In the genomic region with DNA sequence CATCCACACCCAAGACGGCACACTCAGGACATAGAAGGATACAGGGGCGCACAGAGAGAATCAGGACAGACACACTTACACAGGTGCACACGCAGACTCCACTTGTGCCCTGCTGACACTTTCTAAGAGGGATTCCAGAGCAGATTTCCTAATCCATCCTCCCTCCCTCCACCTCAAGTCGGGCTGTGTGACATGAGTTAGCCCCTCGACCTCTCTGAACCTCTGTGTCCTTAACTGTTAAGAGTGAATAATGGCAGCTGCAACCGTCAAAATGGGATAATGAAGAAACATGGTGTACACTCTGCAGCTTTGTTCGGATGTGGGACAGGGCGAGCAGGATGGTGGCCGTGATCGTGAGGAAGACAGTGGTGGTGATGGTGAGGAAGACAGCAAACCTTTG, we compare ENCODE assay signal across 26 cellular contexts.
DNase-seq lines count a peak whose midpoint lies in the region; ATAC-seq, FAIRE-seq and TF ChIP-seq lines count a peak whose summit lies in the region.
"Had no signal": no experiment of that assay in that cellular context is flagged by ENCODE, and none has a peak within 500 bp of the region (broad histone marks: within the 10 kb centered on the region; RNA-seq: fewer than 3 reads in every experiment).

No MANE protein-coding gene starts in this region.

- TF ChIP-seq CTCF in astrocyte (IDR thresholded peaks at IDR 0.05; ENCODE audit: insufficient read depth, low read depth, low read length): no peak
- TF ChIP-seq CTCF in HepG2 (CRISPR knock-in tag; IDR thresholded peaks at IDR 0.05): no peak
- no peak for TF ChIP-seq CTCF in progenitor cell of endocrine pancreas (IDR thresholded peaks at IDR 0.05; ENCODE audit: unreplicated experiment)

- no peaks in the 10 kb centered on the region for H3K36me3 Mint-ChIP-seq in astrocyte (ENCODE audit: low read depth, unreplicated experiment)
- no peaks in the 10 kb centered on the region for H3K36me3 Mint-ChIP-seq in progenitor cell of endocrine pancreas (ENCODE audit: insufficient read depth)
- peaks cover 4% of the 10 kb centered on the region for H3K36me3 Mint-ChIP-seq in activated T-helper 1 cell treated with anti-CD3 and anti-CD28 coated beads, Interleukin-12 subunit alpha, Interleukin-12 subunit beta, Interleukin-2, Interleukin-4 antibody, amounts not matched to agents 30 ng/mL and 10 ng/mL and 1 ng/mL, durations not matched to agents 14 hours and 24 hours and 36 hours (ENCODE audit: low read depth)
- H3K36me3 Mint-ChIP-seq: CD8-positive, alpha-beta memory T cell had no signal

- H3K9me3 Mint-ChIP-seq in astrocyte (ENCODE audit: unreplicated experiment) (peaks cover 3% of the 10 kb centered on the region), progenitor cell of endocrine pancreas (ENCODE audit: low read depth) (no peaks in the 10 kb centered on the region)
- H3K9me3 Mint-ChIP-seq in activated T-helper 1 cell treated with anti-CD3 and anti-CD28 coated beads, Interleukin-12 subunit alpha, Interleukin-12 subunit beta, Interleukin-2, Interleukin-4 antibody, amounts not matched to agents 30 ng/mL and 10 ng/mL and 1 ng/mL, durations not matched to agents 14 hours and 24 hours and 36 hours: no peaks in the 10 kb centered on the region
- H3K9me3 Mint-ChIP-seq: activated CD4-positive, alpha-beta memory T cell treated with anti-CD3 and anti-CD28 coated beads, Interleukin-2, amount 10 ng/mL, durations not matched to agents 7 days and 5 days; activated T-cell treated with anti-CD3 and anti-CD28 coated beads, Interleukin-2, amount 50 U/mL, for 4 hours; CD8-positive, alpha-beta memory T cell; dendritic cell treated with granulocyte-macrophage colony-stimulating factor and Interleukin-4, amounts not matched to agents 40 ng/mL and 50 ng/mL, for 4 days; endodermal cell; H9; stimulated activated naive CD8-positive, alpha-beta T cell treated with anti-CD3 and anti-CD28 coated beads, Interleukin-15, amount 100 ng/mL, for 72 hours had no signal

- H3K27ac ChIP-seq in BLaER1 treated with 17β-estradiol and CSF1 and Interleukin-3, amounts not matched to agents 10 nM and 100 nM: no peak overlapping the region
- H3K27ac ChIP-seq in astrocyte (ENCODE audit: low read depth, low read length) (no peak overlapping the region), HepG2 (ENCODE audit: extremely low read length, insufficient read depth, low read length) (no peak overlapping the region)
- H3K27ac ChIP-seq: foreskin keratinocyte, parathyroid adenoma, PC-9 had no signal

- no peaks in the 10 kb centered on the region for H4K20me1 ChIP-seq in BLaER1 treated with 17β-estradiol and CSF1 and Interleukin-3, amounts not matched to agents 10 nM and 100 nM
- no peaks in the 10 kb centered on the region for H4K20me1 ChIP-seq in astrocyte (ENCODE audit: insufficient read depth, low read length)
- H4K20me1 ChIP-seq in HepG2 (ENCODE audit: insufficient read depth, low read length): no peaks in the 10 kb centered on the region

- no peaks in the 10 kb centered on the region for H3K36me3 ChIP-seq in BLaER1 treated with 17β-estradiol and CSF1 and Interleukin-3, amounts not matched to agents 10 nM and 100 nM
- H3K36me3 ChIP-seq in astrocyte (ENCODE audit: insufficient read depth, low read length) (no peaks in the 10 kb centered on the region), HepG2 (replicated peaks in 1 of 2; ENCODE audit: control insufficient read depth in 1 of 2, insufficient read depth in 2 of 2, low read length in 2 of 2) (no peaks in the 10 kb centered on the region)
- H3K36me3 ChIP-seq: right atrium auricular region, thyroid gland had no signal

- H3K4me3 Mint-ChIP-seq in astrocyte (ENCODE audit: unreplicated experiment): no peak overlapping the region
- H3K4me3 Mint-ChIP-seq in progenitor cell of endocrine pancreas (ENCODE audit: low read depth): no peak overlapping the region
- H3K4me3 Mint-ChIP-seq in activated T-helper 1 cell treated with anti-CD3 and anti-CD28 coated beads, Interleukin-12 subunit alpha, Interleukin-12 subunit beta, Interleukin-2, Interleukin-4 antibody, amounts not matched to agents 30 ng/mL and 10 ng/mL and 1 ng/mL, durations not matched to agents 14 hours and 24 hours and 36 hours: no peak overlapping the region
- H3K4me3 Mint-ChIP-seq: activated CD4-positive, alpha-beta memory T cell treated with anti-CD3 and anti-CD28 coated beads, Interleukin-2, amount 10 ng/mL, durations not matched to agents 7 days and 5 days; activated T-cell treated with anti-CD3 and anti-CD28 coated beads, Interleukin-2, amount 50 U/mL, for 4 hours; CD8-positive, alpha-beta memory T cell; dendritic cell treated with granulocyte-macrophage colony-stimulating factor and Interleukin-4, amounts not matched to agents 40 ng/mL and 50 ng/mL, for 4 days; endodermal cell; H9; stimulated activated naive CD8-positive, alpha-beta T cell treated with anti-CD3 and anti-CD28 coated beads, Interleukin-15, amount 100 ng/mL, for 72 hours had no signal

- no peak overlapping the region for H3K27ac Mint-ChIP-seq in astrocyte (ENCODE audit: unreplicated experiment)
- H3K27ac Mint-ChIP-seq in progenitor cell of endocrine pancreas: peak overlapping the region; percentile 64
- no peak overlapping the region for H3K27ac Mint-ChIP-seq in activated T-helper 1 cell treated with anti-CD3 and anti-CD28 coated beads, Interleukin-12 subunit alpha, Interleukin-12 subunit beta, Interleukin-2, Interleukin-4 antibody, amounts not matched to agents 30 ng/mL and 10 ng/mL and 1 ng/mL, durations not matched to agents 14 hours and 24 hours and 36 hours
- H3K27ac Mint-ChIP-seq: activated CD4-positive, alpha-beta memory T cell treated with anti-CD3 and anti-CD28 coated beads, Interleukin-2, amount 10 ng/mL, durations not matched to agents 7 days and 5 days; dendritic cell treated with granulocyte-macrophage colony-stimulating factor and Interleukin-4, amounts not matched to agents 40 ng/mL and 50 ng/mL, for 4 days; endodermal cell; H9 had no signal

- H3K79me2 ChIP-seq in astrocyte (ENCODE audit: insufficient read depth, low read length): no peaks in the 10 kb centered on the region
- no peaks in the 10 kb centered on the region for H3K79me2 ChIP-seq in HepG2 (ENCODE audit: insufficient read depth, low read length)
- H3K79me2 ChIP-seq: parathyroid adenoma had no signal

- H2AFZ ChIP-seq in astrocyte (ENCODE audit: low read depth, low read length) (no peak overlapping the region), HepG2 (ENCODE audit: low read length) (no peak overlapping the region)
- H2AFZ ChIP-seq: parathyroid adenoma, PC-9 had no signal

- no TSS peak for BruUV-seq in HepG2 (replicated peaks; lab: Mats Ljungman, UMichigan)

- H3K4me1 Mint-ChIP-seq in astrocyte (ENCODE audit: low read depth, unreplicated experiment): peaks cover 2% of the 10 kb centered on the region
- peaks cover 25% of the 10 kb centered on the region for H3K4me1 Mint-ChIP-seq in progenitor cell of endocrine pancreas (ENCODE audit: low read depth)
- peaks cover 19% of the 10 kb centered on the region for H3K4me1 Mint-ChIP-seq in activated T-helper 1 cell treated with anti-CD3 and anti-CD28 coated beads, Interleukin-12 subunit alpha, Interleukin-12 subunit beta, Interleukin-2, Interleukin-4 antibody, amounts not matched to agents 30 ng/mL and 10 ng/mL and 1 ng/mL, durations not matched to agents 14 hours and 24 hours and 36 hours (ENCODE audit: low read depth)

- FAIRE-seq in astrocyte (lab: Jason Lieb, UNC): no peak
- no peak for FAIRE-seq in HepG2 (lab: Jason Lieb, UNC)

- H3K9me3 ChIP-seq in BLaER1 treated with 17β-estradiol and CSF1 and Interleukin-3, amounts not matched to agents 10 nM and 100 nM (replicated peaks in 1 of 11): no peaks in the 10 kb centered on the region
- H3K9me3 ChIP-seq in astrocyte (ENCODE audit: insufficient read depth, low read depth, low read length) (no peaks in the 10 kb centered on the region), HepG2 (ENCODE audit: low read length) (no peaks in the 10 kb centered on the region)
- H3K9me3 ChIP-seq: right atrium auricular region, thyroid gland had no signal

- intact Hi-C loops in HepG2 (cut with micrococcal nuclease; ENCODE audit: unreplicated experiment): no loop called here
- intact Hi-C loops in activated T-helper 1 cell treated with anti-CD3 and anti-CD28 coated beads, Interleukin-12 subunit alpha, Interleukin-12 subunit beta, Interleukin-2, Interleukin-4 antibody, amounts not matched to agents 30 ng/mL and 10 ng/mL and 1 ng/mL, durations not matched to agents 14 hours and 24 hours and 36 hours (cut with micrococcal nuclease): no loop called here

- no peak for TF ChIP-seq EP300 in HepG2 (IDR thresholded peaks at IDR 0.05; ENCODE audit: low read depth in 2 of 2, low read length in 2 of 2)
- TF ChIP-seq EP300 in HepG2 (CRISPR knock-in tag; IDR thresholded peaks at IDR 0.05; ENCODE audit: borderline replicate concordance): no peak

- peaks cover 37 to 100% (median 70%) of the 10 kb centered on the region in 10 experiments for H3K4me1 ChIP-seq in BLaER1 treated with 17β-estradiol and CSF1 and Interleukin-3, amounts not matched to agents 10 nM and 100 nM
- H3K4me1 ChIP-seq in astrocyte (ENCODE audit: insufficient read depth, low read length): peaks cover 6% of the 10 kb centered on the region
- peaks cover 61% of the 10 kb centered on the region for H3K4me1 ChIP-seq in HepG2 (ENCODE audit: insufficient read depth, low read length)
- H3K4me1 ChIP-seq: foreskin keratinocyte had no signal

- 59% methylated on average over 7 of the region's 10 CpGs for WGBS in HepG2 (ENCODE audit: low lambda C conversion rate)

- peaks cover 17 to 34% (median 29%) of the 10 kb centered on the region in 11 experiments; a peak in 21 of 22 replicates for H3K27me3 ChIP-seq in BLaER1 treated with 17β-estradiol and CSF1 and Interleukin-3, amounts not matched to agents 10 nM and 100 nM
- peaks cover 46% of the 10 kb centered on the region for H3K27me3 ChIP-seq in astrocyte (ENCODE audit: insufficient read depth, low read length)
- H3K27me3 ChIP-seq in HepG2 (ENCODE audit: control insufficient read depth in 1 of 2, insufficient read depth in 2 of 2, low read length in 2 of 2): peaks cover 5 to 61% of the 10 kb centered on the region in 2 experiments
- H3K27me3 ChIP-seq: right atrium auricular region, thyroid gland had no signal

- no peak for DNase-seq in astrocyte (ENCODE audit: low read depth)
- DNase-seq in HepG2 (ENCODE audit: low spot score): no peak
- no peak for DNase-seq in progenitor cell of endocrine pancreas (ENCODE audit: low spot score, unreplicated experiment)
- DNase-seq in activated T-helper 1 cell treated with anti-CD3 and anti-CD28 coated beads, Interleukin-12 subunit alpha, Interleukin-12 subunit beta, Interleukin-2, Interleukin-4 antibody, amounts not matched to agents 30 ng/mL and 10 ng/mL and 1 ng/mL, durations not matched to agents 14 hours and 24 hours and 36 hours (ENCODE audit: low spot score): no peak
- no peak for DNase-seq in stimulated activated CD4-positive, alpha-beta T cell treated with anti-CD3 and anti-CD28 coated beads, Interleukin-1b, Interleukin-23, amount 100 ng/mL, for 48 hours
- DNase-seq in KBM-7: no peak
- DNase-seq: activated CD4-positive, alpha-beta memory T cell treated with anti-CD3 and anti-CD28 coated beads, Interleukin-2, amount 10 ng/mL, durations not matched to agents 7 days and 5 days; activated T-cell treated with anti-CD3 and anti-CD28 coated beads, Interleukin-2, amount 50 U/mL, for 4 hours; CD8-positive, alpha-beta memory T cell; central memory CD4-positive, alpha-beta T cell; endodermal cell; foreskin keratinocyte; H9; head of caudate nucleus; Kasumi-1; NCI-H1436; NCI-H526 treated with DMSO at 0.1 percent for 48 hours; PC-9; stimulated activated CD4-positive, alpha-beta T cell treated with anti-CD3 and anti-CD28 coated beads, Interleukin-2, amount 100 ng/mL, for 48 hours; stimulated activated naive CD8-positive, alpha-beta T cell treated with anti-CD3 and anti-CD28 coated beads, Interleukin-15, amount 100 ng/mL, for 72 hours; thyroid gland had no signal

- ATAC-seq in HepG2 (no peak), HG03565 (IDR thresholded peaks at IDR 0.05; ENCODE audit: unreplicated experiment) (no peak)
- ATAC-seq: activated T-cell treated with anti-CD3 and anti-CD28 coated beads, Interleukin-2, amount 50 U/mL, for 4 hours; stimulated activated naive CD8-positive, alpha-beta T cell treated with anti-CD3 and anti-CD28 coated beads, Interleukin-15, amount 100 ng/mL, for 72 hours had no signal

- no peak overlapping the region for H3K4me3 ChIP-seq in BLaER1 treated with 17β-estradiol and CSF1 and Interleukin-3, amounts not matched to agents 10 nM and 100 nM
- no peak overlapping the region for H3K4me3 ChIP-seq in astrocyte (ENCODE audit: insufficient read depth, low read depth, low read length)
- peak overlapping the region in 1 of 3 experiments; percentile 45; a peak in 1 of 6 replicates for H3K4me3 ChIP-seq in HepG2 (replicated peaks in 1 of 3; ENCODE audit: insufficient read depth in 1 of 3, low read depth in 2 of 3, low read length in 3 of 3)
- H3K4me3 ChIP-seq: PC-9, thyroid gland had no signal

- peaks cover 87% of the 10 kb centered on the region for H3K27me3 Mint-ChIP-seq in astrocyte (ENCODE audit: low read depth, unreplicated experiment)
- H3K27me3 Mint-ChIP-seq in progenitor cell of endocrine pancreas: peaks cover 10% of the 10 kb centered on the region
- peaks cover 2% of the 10 kb centered on the region for H3K27me3 Mint-ChIP-seq in activated T-helper 1 cell treated with anti-CD3 and anti-CD28 coated beads, Interleukin-12 subunit alpha, Interleukin-12 subunit beta, Interleukin-2, Interleukin-4 antibody, amounts not matched to agents 30 ng/mL and 10 ng/mL and 1 ng/mL, durations not matched to agents 14 hours and 24 hours and 36 hours (ENCODE audit: insufficient read depth)

- POLR2A ChIA-PET in HepG2 (lab: Yijun Ruan, JAX): no interaction called here

- H3K9ac ChIP-seq in BLaER1 treated with 17β-estradiol and CSF1 and Interleukin-3, amounts not matched to agents 10 nM and 100 nM: no peak overlapping the region
- H3K9ac ChIP-seq in astrocyte (ENCODE audit: low read length): no peak overlapping the region
- no peak overlapping the region for H3K9ac ChIP-seq in HepG2 (ENCODE audit: insufficient read depth, low read depth, low read length)
- H3K9ac ChIP-seq: parathyroid adenoma had no signal

- H3K4me2 ChIP-seq in BLaER1 treated with 17β-estradiol and CSF1 and Interleukin-3, amounts not matched to agents 10 nM and 100 nM: peak overlapping the region; percentile 3 to 74 (median 55); a peak in 17 of 22 replicates
- H3K4me2 ChIP-seq in astrocyte (ENCODE audit: low read length) (peak overlapping the region; percentile 36), HepG2 (ENCODE audit: low read depth, low read length) (peak overlapping the region; percentile 51)
- H3K4me2 ChIP-seq: PC-9 had no signal

- TF ChIP-seq RAD21 in HepG2 (CRISPR knock-in tag; IDR thresholded peaks at IDR 0.05): no peak

- CTCF ChIA-PET in HepG2 (lab: Yijun Ruan, JAX; ENCODE audit: low intra/inter-chr PET ratio, low total read pairs): no interaction called here

- in situ Hi-C loops in HepG2 (cut with HindIII; ENCODE audit: extremely low pct_ligation_motif_present, low pct_unique_long_range_greater_than_20kb) (no loop called here), KBM-7 (cut with MboI; ENCODE audit: low pct_unique_long_range_greater_than_20kb, low sequenced_read_pairs) (no loop called here)

- no peak for TF ChIP-seq POLR2A in HepG2 (IDR thresholded peaks at IDR 0.05; ENCODE audit: insufficient read depth in 1 of 2, low read depth in 2 of 2, low read length in 2 of 2)
